In genomic region chr4:111977419-111977965, GRCh38 we compare ENCODE assay signal across 23 cellular contexts.
"Had no signal": no experiment of that assay in that cellular context is flagged by ENCODE, and none has a peak within 500 bp of the region (broad histone marks: within the 10 kb centered on the region; RNA-seq: fewer than 3 reads in every experiment).

No MANE protein-coding gene starts in this region.

- H3K27me3 Mint-ChIP-seq: activated naive CD8-positive, alpha-beta T cell treated with anti-CD3 and anti-CD28 coated beads, Interleukin-2, amount 10 ng/mL, durations not matched to agents 7 days and 5 days had no signal

- H3K9me3 ChIP-seq: pancreas, psoas muscle, thoracic aorta, upper lobe of left lung had no signal

- DNase-seq: activated CD4-positive, alpha-beta T cell treated with anti-CD3 and anti-CD28 coated beads, Interleukin-2, amount 50 U/mL, for 4 hours; activated CD8-positive, alpha-beta memory T cell treated with anti-CD3 and anti-CD28 coated beads for 24 hours; activated CD8-positive, alpha-beta memory T cell treated with anti-CD3 and anti-CD28 coated beads, Interleukin-2, amount 50 U/mL, for 4 hours; activated naive CD8-positive, alpha-beta T cell treated with anti-CD3 and anti-CD28 coated beads, Interleukin-2, amount 10 ng/mL, durations not matched to agents 7 days and 5 days; activated T-cell treated with anti-CD3 and anti-CD28 coated beads, Interleukin-2, amount 50 U/mL, for 24 hours; amygdala; cerebellar nuclear complex; cortex of kidney; foreskin melanocyte; glutamatergic neuron; hippocampal formation; left ventricle myocardium superior; midbrain; pancreas; psoas muscle; stimulated activated CD4-positive, alpha-beta T cell treated with anti-CD3 and anti-CD28 coated beads, Interleukin-4, amount 100 ng/mL, for 24 hours; stimulated activated naive CD4-positive, alpha-beta T cell treated with Interleukin-2 at 50 U/mL for 16 hours; T-helper 9 cell; upper lobe of left lung had no signal

- H3K4me1 Mint-ChIP-seq: activated naive CD8-positive, alpha-beta T cell treated with anti-CD3 and anti-CD28 coated beads, Interleukin-2, amount 10 ng/mL, durations not matched to agents 7 days and 5 days; activated T-helper 17 cell treated with anti-CD3 and anti-CD28 coated beads, Interleukin-2, amount 50 U/mL, for 72 hours; nephron had no signal

- H3K27me3 ChIP-seq: pancreas, right atrium auricular region, upper lobe of left lung had no signal

- H3K36me3 Mint-ChIP-seq: activated naive CD8-positive, alpha-beta T cell treated with anti-CD3 and anti-CD28 coated beads, Interleukin-2, amount 10 ng/mL, durations not matched to agents 7 days and 5 days had no signal

- H3K4me3 ChIP-seq: pancreas, psoas muscle, right atrium auricular region, thoracic aorta, upper lobe of left lung had no signal

- H3K4me3 Mint-ChIP-seq: activated naive CD8-positive, alpha-beta T cell treated with anti-CD3 and anti-CD28 coated beads, Interleukin-2, amount 10 ng/mL, durations not matched to agents 7 days and 5 days; activated T-cell treated with anti-CD3 and anti-CD28 coated beads, Interleukin-2, amount 50 U/mL, for 24 hours; activated T-helper 17 cell treated with anti-CD3 and anti-CD28 coated beads, Interleukin-2, amount 50 U/mL, for 72 hours; nephron had no signal

- H3K27ac Mint-ChIP-seq: activated naive CD8-positive, alpha-beta T cell treated with anti-CD3 and anti-CD28 coated beads, Interleukin-2, amount 10 ng/mL, durations not matched to agents 7 days and 5 days; activated T-cell treated with anti-CD3 and anti-CD28 coated beads, Interleukin-2, amount 50 U/mL, for 24 hours; activated T-helper 17 cell treated with anti-CD3 and anti-CD28 coated beads, Interleukin-2, amount 50 U/mL, for 72 hours; nephron had no signal

- ATAC-seq: activated T-helper 17 cell treated with anti-CD3 and anti-CD28 coated beads, Interleukin-2, amount 50 U/mL, for 72 hours; left ventricle myocardium superior; pancreas; psoas muscle had no signal

- H3K36me3 ChIP-seq: pancreas, right atrium auricular region, thoracic aorta, upper lobe of left lung had no signal

- H3K9me3 Mint-ChIP-seq: activated T-cell treated with anti-CD3 and anti-CD28 coated beads, Interleukin-2, amount 50 U/mL, for 24 hours had no signal

- H3K4me1 ChIP-seq: pancreas, psoas muscle, right atrium auricular region, upper lobe of left lung had no signal

- H3K27ac ChIP-seq: pancreas, psoas muscle, right atrium auricular region, thoracic aorta, upper lobe of left lung had no signal
